ENCODE assay signal across 10 cellular contexts in the genomic region with DNA sequence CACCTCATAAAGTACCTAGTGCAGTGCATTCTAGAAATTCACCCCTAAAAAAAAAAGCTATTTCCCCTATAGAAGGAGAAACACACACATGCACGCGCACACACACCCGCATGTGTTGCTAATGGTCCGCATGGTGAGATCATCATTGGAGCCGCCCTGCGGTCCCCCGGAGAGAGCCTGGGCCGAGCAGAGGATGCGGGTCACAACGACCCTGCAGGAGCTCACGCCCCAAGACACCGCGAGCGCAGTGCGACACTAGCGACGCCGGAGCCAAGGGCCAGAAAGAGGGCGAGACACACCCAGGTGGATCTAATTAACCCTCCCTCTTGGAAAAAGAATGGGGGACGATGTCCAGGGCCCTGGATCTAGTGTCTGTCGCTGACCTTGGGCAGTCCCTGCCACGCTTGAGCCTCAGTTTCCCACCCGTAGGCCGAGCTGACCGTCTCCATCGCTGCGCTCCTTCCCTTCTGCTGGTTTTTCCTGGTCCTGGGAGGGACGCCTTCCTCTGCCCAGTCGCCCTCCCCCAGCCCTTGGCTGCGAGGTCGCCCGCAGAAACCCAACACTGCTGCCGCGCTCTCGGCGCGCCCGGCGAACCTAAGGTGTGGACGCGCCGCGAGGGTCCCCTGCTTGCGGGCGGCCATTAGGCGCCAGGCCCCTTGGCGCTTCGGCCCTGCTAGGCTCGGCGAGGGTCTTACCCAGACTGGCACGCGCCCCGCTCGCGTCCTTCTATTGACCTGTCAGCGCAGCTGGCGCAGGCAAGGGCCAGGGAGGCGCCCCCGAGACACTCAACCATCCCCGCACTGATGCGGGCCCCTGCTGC. TPM values are rescaled to one million over a fixed set of nuclear protein-coding genes. Genes with fewer than 3 reads are reported as not detected.
DNase-seq lines count a peak whose midpoint lies in the region; ATAC-seq, FAIRE-seq and TF ChIP-seq lines count a peak whose summit lies in the region.
"Had no signal": no experiment of that assay in that cellular context is flagged by ENCODE, and none has a peak within 500 bp of the region (broad histone marks: within the 10 kb centered on the region; RNA-seq: fewer than 3 reads in every experiment).

No MANE protein-coding gene starts in this region.

- peaks cover 27% of the 10 kb centered on the region for H3K4me1 Mint-ChIP-seq in type B pancreatic cell (ENCODE audit: unreplicated experiment)
- peaks cover 5% of the 10 kb centered on the region for H3K4me1 Mint-ChIP-seq in CD8-positive, alpha-beta T cell (ENCODE audit: low read depth)
- H3K4me1 Mint-ChIP-seq: memory B cell had no signal

- no peak overlapping the region for H2BK20ac ChIP-seq in H1 (ENCODE audit: low read length)

- H3K14ac ChIP-seq in H1 (ENCODE audit: insufficient read length) (no peak overlapping the region), mesenchymal stem cell (ENCODE audit: low read length in 2 of 2) (peak overlapping the region; percentile 59 to 95)

- H3K56ac ChIP-seq in H1 (replicated peaks; ENCODE audit: insufficient read length, low read depth, low read length) = no peak overlapping the region

- WGBS in H1 (ENCODE audit: extremely low coverage in 1 of 2, insufficient coverage in 1 of 2, insufficient read length in 1 of 2, insufficient replicate concordance in 2 of 2, low coverage in 1 of 2, low lambda C conversion rate in 2 of 2, missing lambda C conversion rate in 1 of 2), 2 experiments = 2% methylated on average over 61 of the region's 61 CpGs; no CpG with 5 or more reads in 1 of the 2 experiments
- WGBS in mesenchymal stem cell = 2% methylated on average over 60 of the region's 61 CpGs

- H3K4me2 ChIP-seq in H1 (ENCODE audit: insufficient read depth in 1 of 2, low read depth in 2 of 2, low read length in 2 of 2) (peak overlapping the region; percentile 96 to 99), mesenchymal stem cell (ENCODE audit: low read length, poor library complexity, severe bottlenecking) (peak overlapping the region; percentile 98)

- H3K79me1 ChIP-seq in H1 (ENCODE audit: low read depth, low read length) (peaks cover 3% of the 10 kb centered on the region; the same call in 1 of the 2 replicates), mesenchymal stem cell (replicated peaks; ENCODE audit: low read length, poor library complexity, severe bottlenecking) (peaks cover 14% of the 10 kb centered on the region)

- H4K8ac ChIP-seq in H1 (ENCODE audit: extremely low read depth, insufficient read depth, low read length) (peak overlapping the region; percentile 84), mesenchymal stem cell (ENCODE audit: low read length) (peak overlapping the region; percentile 98)

- H2BK15ac ChIP-seq in H1 (ENCODE audit: low read length) (peak overlapping the region; percentile 96; the same call in 1 of the 2 replicates), mesenchymal stem cell (ENCODE audit: low read depth, poor library complexity, severe bottlenecking) (peak overlapping the region; percentile 76)

- FAIRE-seq in H1 (lab: Jason Lieb, UNC) = no peak

- peak; percentile 19 for DNase-seq in GM03348 (ENCODE audit: low spot score)
- DNase-seq in NCI-H69 (lab: John Stamatoyannopoulos, UW) = peak; percentile 91
- peak; percentile 25 to 66 for DNase-seq in H1 (ENCODE audit: low read depth in 1 of 2, low spot score in 2 of 2)
- peak; percentile 52 for DNase-seq in mesenchymal stem cell
- peak; percentile 69 for DNase-seq in type B pancreatic cell (ENCODE audit: extremely low spot score, unreplicated experiment)
- DNase-seq in CD8-positive, alpha-beta T cell = no peak
- no peak for DNase-seq in activated T-cell treated with anti-CD3 and anti-CD28 coated beads, Interleukin-2, amount 50 U/mL, for 1 hour
- no peak for DNase-seq in amniotic stem cell (lab: John Stamatoyannopoulos, UW)

- H3K23me2 ChIP-seq in H1 (ENCODE audit: low read depth, low read length) = peaks cover 11% of the 10 kb centered on the region

- H4K91ac ChIP-seq in H1 (replicated peaks; ENCODE audit: insufficient read length, low read length) = peak overlapping the region; percentile 61
- peak overlapping the region; percentile 96 for H4K91ac ChIP-seq in mesenchymal stem cell (ENCODE audit: low read length)

- POLR2A ChIA-PET in H1 (lab: Charles Lee; ENCODE audit: partially characterized antibody) = interaction anchor here (0.7 to 3.8 kb wide), 14 partner anchors 11 to 1770 kb away, joined by 3 to 21 read pairs (median 4); a partner anchor contains a TSS
- POLR2A ChIA-PET in CD8-positive, alpha-beta T cell (lab: Charles Lee) = no interaction called here

- H3K4me3 ChIP-seq in H1 (ENCODE audit: extremely low read depth in 1 of 4, insufficient read depth in 2 of 4, low read depth in 3 of 4, low read length in 4 of 4) (peak overlapping the region; percentile 70 to 87 (median 74)), mesenchymal stem cell (ENCODE audit: insufficient read depth in 1 of 2, low read depth in 1 of 2, low read length in 2 of 2) (peak overlapping the region; percentile 70 to 86)
- no peak overlapping the region for H3K4me3 ChIP-seq in CD8-positive, alpha-beta T cell (ENCODE audit: low read depth, low read length)

- TF ChIP-seq EP300 in H1 (IDR thresholded peaks at IDR 0.05; ENCODE audit: borderline replicate concordance in 1 of 2, low read depth in 2 of 2, low read length in 2 of 2) = no peak

- H3K4ac ChIP-seq in H1 (replicated peaks; ENCODE audit: insufficient read length, low read depth, low read length) (no peak overlapping the region), mesenchymal stem cell (ENCODE audit: low read depth in 1 of 2, low read length in 2 of 2) (peak overlapping the region; percentile 77 to 91)

- H3K4me3 Mint-ChIP-seq in type B pancreatic cell = peak overlapping the region; percentile 95
- H3K4me3 Mint-ChIP-seq in CD8-positive, alpha-beta T cell = no peak overlapping the region
- H3K4me3 Mint-ChIP-seq: memory B cell had no signal

- ATAC-seq in CD8-positive, alpha-beta T cell = no peak

- H3K4me1 ChIP-seq in H1 (replicated peaks in 1 of 4; ENCODE audit: control insufficient read depth in 3 of 4, insufficient read depth in 4 of 4, low read length in 3 of 4) (peaks cover 5 to 9% (median 7%) of the 10 kb centered on the region in 4 experiments; a peak in 6 of 7 replicates), mesenchymal stem cell (ENCODE audit: control insufficient read depth, insufficient read depth, low read depth, low read length) (peaks cover 7% of the 10 kb centered on the region)
- no peaks in the 10 kb centered on the region for H3K4me1 ChIP-seq in CD8-positive, alpha-beta T cell (ENCODE audit: insufficient read depth, low read length)

- H2BK5ac ChIP-seq in H1 (ENCODE audit: low read depth, low read length) = peak overlapping the region; percentile 71; the same call in 1 of the 2 replicates
- H2BK5ac ChIP-seq in mesenchymal stem cell (ENCODE audit: low read depth, low read length, poor library complexity, severe bottlenecking) = no peak overlapping the region

- peaks cover 0 to 18% of the 10 kb centered on the region in 2 experiments; a peak in 1 of 4 replicates for H3K79me2 ChIP-seq in H1 (ENCODE audit: control insufficient read depth in 1 of 2, insufficient read depth in 2 of 2, low read length in 2 of 2)

- intact Hi-C loops in CD8-positive, alpha-beta T cell (cut with DNase I, micrococcal nuclease) = no loop called here

- TF ChIP-seq CTCF in H1 (IDR thresholded peaks at IDR 0.05; ENCODE audit: control extremely low read depth in 1 of 3, insufficient read depth in 1 of 3, low read depth in 1 of 3, low read length in 3 of 3) (no peak), type B pancreatic cell (conservative IDR thresholded peaks at IDR 0.05) (no peak)
- no peak for TF ChIP-seq CTCF in CD8-positive, alpha-beta T cell (IDR thresholded peaks at IDR 0.05)

- peak overlapping the region; percentile 54; the same call in 1 of the 2 replicates for H2AFZ ChIP-seq in H1 (ENCODE audit: low read length)
- peak overlapping the region; percentile 96 for H2AFZ ChIP-seq in mesenchymal stem cell (ENCODE audit: low read depth, low read length)

- H3K27me3 ChIP-seq in H1 (replicated peaks in 1 of 4; ENCODE audit: control insufficient read depth in 3 of 4, extremely low read depth in 1 of 4, insufficient read depth in 3 of 4, low read length in 3 of 4) = peaks cover 0 to 5% (median 2%) of the 10 kb centered on the region in 4 experiments; a peak in 5 of 7 replicates
- H3K27me3 ChIP-seq in mesenchymal stem cell (ENCODE audit: control insufficient read depth in 1 of 2, insufficient read depth in 1 of 2, low read length in 2 of 2) = peaks cover 0 to 45% of the 10 kb centered on the region in 2 experiments
- no peaks in the 10 kb centered on the region for H3K27me3 ChIP-seq in CD8-positive, alpha-beta T cell (ENCODE audit: insufficient read depth, low read length)

- H3K18ac ChIP-seq in H1 (ENCODE audit: extremely low read depth, low read length) = peak overlapping the region; percentile 88
- H3K18ac ChIP-seq in mesenchymal stem cell (ENCODE audit: low read depth in 1 of 2, low read length in 2 of 2) = peak overlapping the region; percentile 89 to 91

- H3K9ac ChIP-seq in H1 (replicated peaks in 1 of 4; ENCODE audit: extremely low read depth in 1 of 4, low read depth in 3 of 4, low read length in 3 of 4) (peak overlapping the region; percentile 74 to 81 (median 80)), mesenchymal stem cell (ENCODE audit: low read length) (peak overlapping the region; percentile 55)

- TF ChIP-seq POLR2A in H1 (IDR thresholded peaks at IDR 0.05; ENCODE audit: control extremely low read depth in 1 of 2, low read depth in 2 of 2, low read length in 2 of 2) = peak; percentile 54 to 72

- H4K5ac ChIP-seq in H1 (ENCODE audit: insufficient read length, low read depth, low read length) = no peak overlapping the region

- H3K27ac ChIP-seq in H1 (ENCODE audit: low read depth, low read length) (no peak overlapping the region; the same call in 1 of the 2 replicates), mesenchymal stem cell (ENCODE audit: low read length, poor library complexity, severe bottlenecking) (peak overlapping the region; percentile 33)
- H3K27ac ChIP-seq in CD8-positive, alpha-beta T cell (ENCODE audit: low read depth, low read length) = no peak overlapping the region

- H3K9me3 ChIP-seq in H1 (ENCODE audit: insufficient read depth in 2 of 2, low read depth in 1 of 2, low read length in 1 of 2) (no peaks in the 10 kb centered on the region), mesenchymal stem cell (ENCODE audit: control insufficient read depth, low read length) (no peaks in the 10 kb centered on the region)
- H3K9me3 ChIP-seq in CD8-positive, alpha-beta T cell (ENCODE audit: low read length) = no peaks in the 10 kb centered on the region

- H3K27ac Mint-ChIP-seq in type B pancreatic cell = peak overlapping the region; percentile 82
- no peak overlapping the region for H3K27ac Mint-ChIP-seq in CD8-positive, alpha-beta T cell
- H3K27ac Mint-ChIP-seq: memory B cell had no signal

- H3K36me3 ChIP-seq in H1 (ENCODE audit: control insufficient read depth in 2 of 4, insufficient read depth in 4 of 4, low read length in 3 of 4) (no peaks in the 10 kb centered on the region), mesenchymal stem cell (ENCODE audit: control insufficient read depth in 1 of 2, insufficient read depth in 2 of 2, low read depth in 1 of 2, low read length in 2 of 2) (no peaks in the 10 kb centered on the region)
- H3K36me3 ChIP-seq in CD8-positive, alpha-beta T cell (ENCODE audit: insufficient read depth, low read length) = no peaks in the 10 kb centered on the region

- H3K36me3 Mint-ChIP-seq in type B pancreatic cell = no peaks in the 10 kb centered on the region
- H3K36me3 Mint-ChIP-seq in CD8-positive, alpha-beta T cell = no peaks in the 10 kb centered on the region
- H3K36me3 Mint-ChIP-seq: memory B cell had no signal

- no peak overlapping the region for H2BK120ac ChIP-seq in H1 (replicated peaks; ENCODE audit: low read depth, low read length)
- H2BK120ac ChIP-seq in mesenchymal stem cell (ENCODE audit: low read depth, low read length) = peak overlapping the region; percentile 15

- peaks cover 32% of the 10 kb centered on the region for H3K27me3 Mint-ChIP-seq in type B pancreatic cell
- peaks cover 57% of the 10 kb centered on the region for H3K27me3 Mint-ChIP-seq in CD8-positive, alpha-beta T cell (ENCODE audit: low read depth)

- no peak for TF ChIP-seq RAD21 in H1 (IDR thresholded peaks at IDR 0.05 in 1 of 2, conservative IDR thresholded peaks at IDR 0.05 in 1 of 2; ENCODE audit: low read depth in 2 of 2, low read length in 2 of 2)

- CTCF ChIA-PET in H1 (lab: Charles Lee; ENCODE audit: partially characterized antibody) = interaction anchor here (0.8 to 9.1 kb wide), 20 partner anchors 8 to 885 kb away, joined by 3 to 78 read pairs (median 5); a partner anchor contains a TSS
- CTCF ChIA-PET in CD8-positive, alpha-beta T cell (lab: Charles Lee) = no interaction called here

- H2BK12ac ChIP-seq in H1 (ENCODE audit: low read depth, low read length) (peak overlapping the region; percentile 85; the same call in 1 of the 2 replicates), mesenchymal stem cell (ENCODE audit: low read length in 2 of 2) (peak overlapping the region in 1 of 2 experiments; percentile 76)

- no peaks in the 10 kb centered on the region for H3K9me3 Mint-ChIP-seq in type B pancreatic cell
- H3K9me3 Mint-ChIP-seq in CD8-positive, alpha-beta T cell = peaks cover 3% of the 10 kb centered on the region
- H3K9me3 Mint-ChIP-seq: memory B cell had no signal

- no peaks in the 10 kb centered on the region for H4K20me1 ChIP-seq in H1 (replicated peaks in 1 of 2; ENCODE audit: control insufficient read depth in 1 of 2, insufficient read depth in 2 of 2, low read length in 2 of 2)

- H2AK5ac ChIP-seq in H1 (ENCODE audit: low read depth, low read length) (no peak overlapping the region), mesenchymal stem cell (ENCODE audit: low read length, severe bottlenecking) (peak overlapping the region; percentile 62)

- H3K23ac ChIP-seq in H1 (ENCODE audit: insufficient read length) = no peak overlapping the region
- peak overlapping the region; percentile 88 to 94 for H3K23ac ChIP-seq in mesenchymal stem cell (ENCODE audit: low read length in 2 of 2)

RNA-seq across cellular contexts. Expression of a gene that starts 47.6 kb away (rescaled TPM):
- total RNA-seq in H1 (2021; fragmentation: NEBNext Ultra II Directional; extraction: Animal tissue kit (Norgen Biotek cat#: 25700)) = 61.9 and 65.2 TPM in 2 replicates
- polyA plus RNA-seq in H1 (2011; rRNA removed) = 7.3 and 9.4 TPM in 2 replicates
- polyA plus RNA-seq in H1 (2011; cell fraction: cytosol; rRNA removed) = 16.7 TPM
- 9.8 TPM for polyA plus RNA-seq in H1 (2011; cell fraction: nucleus; rRNA removed)
- 29.3 to 59.4 TPM (median 49.3 TPM) in 4 replicates for polyA plus RNA-seq in H1 (2012, experiment 1 of 2)
- polyA plus RNA-seq in H1 (2012, experiment 2 of 2) = 3.2 TPM
- polyA plus RNA-seq in H1 (2013, experiment 1 of 2) = 39.4 TPM
- polyA plus RNA-seq in H1 (2013, experiment 2 of 2) = 36.7 TPM
- 45.9 and 62.0 TPM in 2 replicates for polyA minus RNA-seq in H1 (2011; rRNA and poly(A)+ RNA removed)
- polyA minus RNA-seq in H1 (2011; cell fraction: cytosol; rRNA and poly(A)+ RNA removed) = 21.4 TPM
- polyA minus RNA-seq in H1 (2011; cell fraction: nucleus; rRNA and poly(A)+ RNA removed) = 34.2 TPM
- 25.4 TPM for polyA plus RNA-seq in mesenchymal stem cell (2013, experiment 1 of 2)
- 22.3 TPM for polyA plus RNA-seq in mesenchymal stem cell (2013, experiment 2 of 2)
- 39.5 and 52.2 TPM in 2 replicates for total RNA-seq in type B pancreatic cell (ENCODE audit: low replicate concordance)
- 10 to 100 TPM; 20.1 to 24.4 TPM for total RNA-seq in CD8-positive, alpha-beta T cell

RNA-seq across cellular contexts. Expression of a gene that starts 50.5 kb away (rescaled TPM):
- total RNA-seq in H1 (2021; fragmentation: NEBNext Ultra II Directional; extraction: Animal tissue kit (Norgen Biotek cat#: 25700)) = not detected in 2 replicates
- polyA plus RNA-seq in H1 (2011; rRNA removed) = not detected in 2 replicates
- polyA plus RNA-seq in H1 (2011; cell fraction: cytosol; rRNA removed) = not detected
- polyA plus RNA-seq in H1 (2011; cell fraction: nucleus; rRNA removed) = not detected
- polyA plus RNA-seq in H1 (2012, experiment 1 of 2) = not detected in 4 replicates
- polyA plus RNA-seq in H1 (2012, experiment 2 of 2) = not detected
- polyA plus RNA-seq in H1 (2013, experiment 1 of 2) = not detected
- polyA plus RNA-seq in H1 (2013, experiment 2 of 2) = not detected
- polyA minus RNA-seq in H1 (2011; rRNA and poly(A)+ RNA removed) = not detected in 2 replicates
- not detected for polyA minus RNA-seq in H1 (2011; cell fraction: cytosol; rRNA and poly(A)+ RNA removed)
- polyA minus RNA-seq in H1 (2011; cell fraction: nucleus; rRNA and poly(A)+ RNA removed) = not detected
- polyA plus RNA-seq in mesenchymal stem cell (2013, experiment 1 of 2) = not detected
- polyA plus RNA-seq in mesenchymal stem cell (2013, experiment 2 of 2) = 0.03 TPM
- total RNA-seq in type B pancreatic cell (ENCODE audit: low replicate concordance) = 30.5 and 36.7 TPM in 2 replicates
- not detected for total RNA-seq in CD8-positive, alpha-beta T cell
- total RNA-seq: HT1080 had no signal

Comparison
In these comparisons a context has a peak if more than half of its experiments do, and no peak if none do; other contexts are left out.
1. DNase-seq: peak in GM03348 (single experiment), NCI-H69 (single experiment), H1 (2 of 2), mesenchymal stem cell (single experiment) and type B pancreatic cell (single experiment); none in CD8-positive, alpha-beta T cell (0 of 7), activated T-cell treated with anti-CD3 and anti-CD28 coated beads, Interleukin-2, amount 50 U/mL, for 1 hour (single experiment) and amniotic stem cell (single experiment).
2. RNA of a gene that starts 50.5 kb away (total RNA-seq): 30.5 to 36.7 TPM in type B pancreatic cell; not detected in H1 and not detected in CD8-positive, alpha-beta T cell; every median in the first group is over 10 times any median in the second.